In genomic region chr1:212012034-212012740, GRCh38 we compare ENCODE assay signal across 8 cellular contexts. TPM values are rescaled to one million over a fixed set of nuclear protein-coding genes. Genes with fewer than 3 reads are reported as not detected.
DNase-seq lines count a peak whose midpoint lies in the region; ATAC-seq, FAIRE-seq and TF ChIP-seq lines count a peak whose summit lies in the region.

No MANE protein-coding gene starts in this region.

- TF ChIP-seq RAD21 in IMR-90 (IDR thresholded peaks at IDR 0.05; ENCODE audit: low read length): peak; percentile 80

- no peak overlapping the region for H2BK120ac ChIP-seq in IMR-90 (ENCODE audit: low read depth, low read length)

- FAIRE-seq in pancreas (lab: Jason Lieb, UNC): no peak

- H3K56ac ChIP-seq in IMR-90 (ENCODE audit: extremely low read depth, insufficient read depth, low read length): no peak overlapping the region

- H3K18ac ChIP-seq in IMR-90 (ENCODE audit: low read depth, low read length): no peak overlapping the region

- peaks cover under 1 to 5% of the 10 kb centered on the region in 2 experiments; a peak in 2 of 4 replicates for H3K79me1 ChIP-seq in IMR-90 (ENCODE audit: low read depth in 1 of 2, low read length in 2 of 2)

- intact Hi-C loops in IMR-90 (cut with micrococcal nuclease) (loop anchor here (2.0 to 5.0 kb wide), 3 partner anchors 23 to 331 kb away; partner anchors contain the start of genes DTL and INTS7), pancreas (cut with DNase I) (no loop called here)

- dilution Hi-C loops in IMR-90 (cut with HindIII; ENCODE audit: low sequenced_read_pairs, unreplicated experiment): no loop called here

- peak; percentile 89 for TF ChIP-seq CTCF in IMR-90 (conservative IDR thresholded peaks at IDR 0.05; ENCODE audit: low read depth, low read length)
- peak; percentile 83 to 92 (median 90) for TF ChIP-seq CTCF in gastroesophageal sphincter (IDR thresholded peaks at IDR 0.05)
- peak; percentile 80 to 98 (median 90) for TF ChIP-seq CTCF in pancreas (IDR thresholded peaks at IDR 0.05)

- no peak overlapping the region for H3K14ac ChIP-seq in IMR-90 (replicated peaks; ENCODE audit: low read depth, low read length)

- H3K4me2 ChIP-seq in IMR-90 (ENCODE audit: low read depth, low read length): no peak overlapping the region

- CTCF ChIA-PET in IMR-90 (lab: Yijun Ruan, JAX): interaction anchor here (2.1 kb wide), 1 partner anchor 23 kb away, joined by 13 read pairs; the partner anchor contains the start of genes DTL and INTS7

- WGBS in IMR-90 (ENCODE audit: extremely low coverage in 2 of 2, insufficient read length in 1 of 2), 2 experiments: 20% methylated on average over 1 of the region's 7 CpGs; no CpG with 5 or more reads in 1 of the 2 experiments
- 46 to 47% methylated on average over 7 of the region's 7 CpGs for WGBS in gastroesophageal sphincter (ENCODE audit: low coverage in 1 of 2), 2 donors
- WGBS in pancreas, 2 donors: 27 to 31% methylated on average over 7 of the region's 7 CpGs

- H3K27me3 ChIP-seq in IMR-90 (ENCODE audit: control insufficient read depth, insufficient read depth, low read length): no peaks in the 10 kb centered on the region
- H3K27me3 ChIP-seq in gastroesophageal sphincter: no peaks in the 10 kb centered on the region
- no peaks in the 10 kb centered on the region for H3K27me3 ChIP-seq in pancreas

- DNase-seq in DMS114 treated with DMSO at 0.1 percent for 48 hours (lab: John Stamatoyannopoulos, UW; ENCODE audit: unreplicated experiment) (peak; percentile 23), IMR-90 (peak; percentile 65), RPMI8226 (peak; percentile 77), pancreas (peak in 5 of 6 donors; percentile 59 to 80 (median 61)), ureter (ENCODE audit: low spot score) (peak; percentile 72)
- peak; percentile 35 for DNase-seq in activated effector memory CD4-positive, alpha-beta T cell treated with Interleukin-2 at 50 U/mL for 16 hours

- H3K4me1 ChIP-seq in IMR-90 (ENCODE audit: control insufficient read depth, insufficient read depth, low read length) (peaks cover 1% of the 10 kb centered on the region; the same call in 1 of the 2 replicates), gastroesophageal sphincter (peaks cover 0 to 4% (median 0%) of the 10 kb centered on the region in 3 donors), pancreas (no peaks in the 10 kb centered on the region)

- H3K4ac ChIP-seq in IMR-90 (ENCODE audit: low read depth, low read length): no peak overlapping the region

- peaks cover 2% of the 10 kb centered on the region; the same call in 1 of the 2 replicates for H3K36me3 ChIP-seq in IMR-90 (ENCODE audit: control insufficient read depth, insufficient read depth, low read length)
- H3K36me3 ChIP-seq in gastroesophageal sphincter: peaks cover 0 to 15% of the 10 kb centered on the region in 2 donors
- no peaks in the 10 kb centered on the region for H3K36me3 ChIP-seq in pancreas

- H2AK9ac ChIP-seq in IMR-90 (replicated peaks; ENCODE audit: low read depth, low read length, poor library complexity): no peak overlapping the region

- H3K9me3 ChIP-seq in IMR-90 (ENCODE audit: control insufficient read depth, insufficient read depth, low read length) (no peaks in the 10 kb centered on the region), gastroesophageal sphincter (no peaks in the 10 kb centered on the region), pancreas (no peaks in the 10 kb centered on the region)

- H3K23ac ChIP-seq in IMR-90 (ENCODE audit: low read depth, low read length): no peak overlapping the region

- BruUV-seq in IMR-90 (replicated peaks; lab: Mats Ljungman, UMichigan): no TSS peak

- no peak overlapping the region for H2AK5ac ChIP-seq in IMR-90 (ENCODE audit: low read depth, low read length)

- H2BK15ac ChIP-seq in IMR-90 (ENCODE audit: low read depth, low read length): no peak overlapping the region

- peaks cover 3% of the 10 kb centered on the region; the same call in 1 of the 2 replicates for H3K9me1 ChIP-seq in IMR-90 (ENCODE audit: insufficient read depth, low read length)

- H3K4me3 ChIP-seq in IMR-90 (ENCODE audit: insufficient read depth, low read depth, low read length): no peak overlapping the region
- no peak overlapping the region for H3K4me3 ChIP-seq in gastroesophageal sphincter
- H3K4me3 ChIP-seq in pancreas: no peak overlapping the region

- in situ Hi-C loops in IMR-90 (cut with MboI; ENCODE audit: low sequenced_read_pairs): no loop called here

- POLR2A ChIA-PET in IMR-90 (lab: Charles Lee; ENCODE audit: unreplicated experiment): interaction anchor here (0.6 kb wide), 1 partner anchor 17 kb away, joined by 3 read pairs; no protein-coding TSS in a partner anchor

- TF ChIP-seq POLR2A in IMR-90 (IDR thresholded peaks at IDR 0.05; ENCODE audit: low read depth, low read length) (no peak), gastroesophageal sphincter (IDR thresholded peaks at IDR 0.05) (no peak)

- H4K91ac ChIP-seq in IMR-90 (ENCODE audit: insufficient read depth, low read depth, low read length): no peak overlapping the region

- H2BK20ac ChIP-seq in IMR-90 (ENCODE audit: low read depth, low read length): no peak overlapping the region

- no peak overlapping the region for H4K5ac ChIP-seq in IMR-90 (ENCODE audit: low read depth, low read length)

- no peak overlapping the region for H2BK5ac ChIP-seq in IMR-90 (ENCODE audit: low read depth, low read length, poor library complexity, severe bottlenecking)

- no peak overlapping the region for H3K27ac ChIP-seq in IMR-90 (ENCODE audit: insufficient read depth, low read length)
- H3K27ac ChIP-seq in gastroesophageal sphincter: no peak overlapping the region
- no peak overlapping the region for H3K27ac ChIP-seq in pancreas

- H4K8ac ChIP-seq in IMR-90 (ENCODE audit: low read depth in 2 of 2, low read length in 2 of 2): no peak overlapping the region

- H3K9ac ChIP-seq in IMR-90 (ENCODE audit: low read depth, low read length): no peak overlapping the region

- no peaks in the 10 kb centered on the region for H4K20me1 ChIP-seq in IMR-90 (ENCODE audit: insufficient read depth, low read length)

- peak; percentile 86 for ATAC-seq in GM21381 (IDR thresholded peaks at IDR 0.05; ENCODE audit: unreplicated experiment)
- peak; percentile 98 for ATAC-seq in IMR-90 (ENCODE audit: low read depth)
- peak; percentile 89 for ATAC-seq in gastroesophageal sphincter
- peak; percentile 97 to 100 (median 98) for ATAC-seq in pancreas

- peak overlapping the region; percentile 68 for H2AFZ ChIP-seq in IMR-90 (replicated peaks; ENCODE audit: low read length, poor library complexity)

- no peak for TF ChIP-seq EP300 in gastroesophageal sphincter (IDR thresholded peaks at IDR 0.05)

TF ChIP-seq in IMR-90, 13 proteins besides CTCF, POLR2A, EP300 and RAD21:
- TF ChIP-seq SMC3 (IDR thresholded peaks at IDR 0.05; ENCODE audit: low read depth, low read length) (peak; percentile 79), BHLHE40 (IDR thresholded peaks at IDR 0.05; ENCODE audit: low read depth, low read length) (no peak), CEBPB (IDR thresholded peaks at IDR 0.05; ENCODE audit: low read depth, low read length) (0 out of 2 replicates have a peak, but pooled peaks have one; percentile 41), CHD1 (IDR thresholded peaks at IDR 0.05; ENCODE audit: low read depth, low read length) (no peak), RCOR1 (IDR thresholded peaks at IDR 0.05; ENCODE audit: insufficient replicate concordance, low read length) (no peak), MAZ (IDR thresholded peaks at IDR 0.05; ENCODE audit: borderline replicate concordance, low read depth, low read length) (peak; percentile 28; the same call in 1 of the 2 replicates), RFX5 (IDR thresholded peaks at IDR 0.05; ENCODE audit: low read depth, low read length) (no peak)
- TF ChIP-seq, protein P1, sequence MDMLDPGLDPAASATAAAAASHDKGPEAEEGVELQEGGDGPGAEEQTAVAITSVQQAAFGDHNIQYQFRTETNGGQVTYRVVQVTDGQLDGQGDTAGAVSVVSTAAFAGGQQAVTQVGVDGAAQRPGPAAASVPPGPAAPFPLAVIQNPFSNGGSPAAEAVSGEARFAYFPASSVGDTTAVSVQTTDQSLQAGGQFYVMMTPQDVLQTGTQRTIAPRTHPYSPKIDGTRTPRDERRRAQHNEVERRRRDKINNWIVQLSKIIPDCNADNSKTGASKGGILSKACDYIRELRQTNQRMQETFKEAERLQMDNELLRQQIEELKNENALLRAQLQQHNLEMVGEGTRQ (IDR thresholded peaks at IDR 0.05; ENCODE audit: low read depth, low read length): no peak
- TF ChIP-seq, protein P2, sequence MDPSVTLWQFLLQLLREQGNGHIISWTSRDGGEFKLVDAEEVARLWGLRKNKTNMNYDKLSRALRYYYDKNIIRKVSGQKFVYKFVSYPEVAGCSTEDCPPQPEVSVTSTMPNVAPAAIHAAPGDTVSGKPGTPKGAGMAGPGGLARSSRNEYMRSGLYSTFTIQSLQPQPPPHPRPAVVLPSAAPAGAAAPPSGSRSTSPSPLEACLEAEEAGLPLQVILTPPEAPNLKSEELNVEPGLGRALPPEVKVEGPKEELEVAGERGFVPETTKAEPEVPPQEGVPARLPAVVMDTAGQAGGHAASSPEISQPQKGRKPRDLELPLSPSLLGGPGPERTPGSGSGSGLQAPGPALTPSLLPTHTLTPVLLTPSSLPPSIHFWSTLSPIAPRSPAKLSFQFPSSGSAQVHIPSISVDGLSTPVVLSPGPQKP (IDR thresholded peaks at IDR 0.05; ENCODE audit: borderline replicate concordance, low read depth, low read length): no peak

RNA-seq across cellular contexts. Expression of gene INTS7, which starts 23.2 kb away (rescaled TPM):
- 20.3 and 24.9 TPM in 2 replicates for total RNA-seq in IMR-90 (2012; rRNA removed)
- polyA plus RNA-seq in IMR-90 (2012; rRNA removed): 8.3 and 8.8 TPM in 2 replicates
- polyA plus RNA-seq in IMR-90 (2012; cell fraction: cytosol; rRNA removed): 2.3 and 4.0 TPM in 2 replicates
- 1.9 and 10.2 TPM in 2 replicates for polyA plus RNA-seq in IMR-90 (2012; cell fraction: nucleus; rRNA removed; ENCODE audit: low replicate concordance)
- 10 to 100 TPM in 1 of 4 donors, 1 to 10 TPM in 3; 6.1 to 14.2 (median 8.2) TPM for total RNA-seq in gastroesophageal sphincter
- total RNA-seq in pancreas: 10 to 100 TPM in 1 of 6 donors, 1 to 10 TPM in 5; 3.3 to 10.1 (median 5.3) TPM
- polyA plus RNA-seq in pancreas: 1 to 10 TPM; 3.1 to 4.5 TPM
- total RNA-seq in ureter: 17.2 TPM

RNA-seq across cellular contexts. Expression of gene DTL, which starts 23.4 kb away (rescaled TPM):
- total RNA-seq in IMR-90 (2012; rRNA removed) (16.7 and 19.9 TPM in 2 replicates), gastroesophageal sphincter (1 to 10 TPM in 1 of 4 donors, under 1 TPM in 2, not detected in 1; 0.08 to 1.6 (median 0.54) TPM), pancreas (1 to 10 TPM in 1 of 6 donors, under 1 TPM in 5; 0.05 to 1.1 (median 0.49) TPM), ureter (1.6 TPM)
- polyA plus RNA-seq in IMR-90 (2012; rRNA removed) (10.5 and 11.8 TPM in 2 replicates), pancreas (under 1 TPM; 0.19 to 0.87 TPM)
- 2.5 and 3.3 TPM in 2 replicates for polyA plus RNA-seq in IMR-90 (2012; cell fraction: cytosol; rRNA removed)
- polyA plus RNA-seq in IMR-90 (2012; cell fraction: nucleus; rRNA removed; ENCODE audit: low replicate concordance): 2.7 and 10.6 TPM in 2 replicates

Comparison
In these comparisons a context has a peak if more than half of its experiments do, and no peak if none do; other contexts are left out.
1. DNase-seq: peak in every context shown above with its lines; median percentile 77 in RPMI8226; 72 in ureter; 65 in IMR-90; 61 in pancreas; 35 in activated effector memory CD4-positive, alpha-beta T cell treated with Interleukin-2 at 50 U/mL for 16 hours; 23 in DMS114 treated with DMSO at 0.1 percent for 48 hours.